ENCODE assay signal across 14 cellular contexts in the genomic region with DNA sequence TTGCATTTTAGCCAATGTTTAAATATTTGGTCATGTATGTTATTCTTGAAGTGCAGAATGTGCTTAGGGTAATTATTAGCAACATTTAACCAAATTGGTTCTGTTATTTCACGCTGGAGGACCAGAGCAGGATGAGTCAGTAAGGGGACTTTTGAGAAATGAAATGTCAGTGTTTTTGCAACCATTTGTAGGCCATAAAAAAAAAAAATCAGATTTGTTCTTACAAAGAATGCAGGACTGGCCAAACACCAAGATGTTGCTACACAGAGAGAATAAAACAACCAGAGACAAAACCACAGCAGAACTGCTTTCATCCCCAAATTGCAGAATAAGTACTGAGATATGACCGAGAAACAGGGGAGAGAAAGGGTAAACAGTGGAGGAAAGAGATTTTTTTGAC.
A peak's percentile ranks its signal among the peaks of the same experiment; 100 is the strongest.
DNase-seq lines count a peak whose midpoint lies in the region; ATAC-seq and TF ChIP-seq lines count a peak whose summit lies in the region.
"Had no signal": no experiment of that assay in that cellular context is flagged by ENCODE, and none has a peak within 500 bp of the region (broad histone marks: within the 10 kb centered on the region; RNA-seq: fewer than 3 reads in every experiment).

No MANE protein-coding gene starts in this region.

- H3K4me1 ChIP-seq in ascending aorta, result peaks cover 0 to 6% of the 10 kb centered on the region in 2 donors
- H3K4me1 ChIP-seq in heart right ventricle, result peaks cover 0 to 14% (median 0%) of the 10 kb centered on the region in 9 donors
- no peaks in the 10 kb centered on the region for H3K4me1 ChIP-seq in upper lobe of right lung

- whole genome bisulfite sequencing in heart right ventricle, 2 donors, result 74 to 81% methylated on average over 2 of the region's 2 CpGs

- H3K27me3 ChIP-seq in ascending aorta (no peaks in the 10 kb centered on the region), heart right ventricle (no peaks in the 10 kb centered on the region), upper lobe of right lung (no peaks in the 10 kb centered on the region)

- TF ChIP-seq CTCF in AG10803 (conservative IDR thresholded peaks at IDR 0.05; ENCODE audit: low read length) (no peak), ascending aorta (IDR thresholded peaks at IDR 0.05) (no peak), heart right ventricle (IDR thresholded peaks at IDR 0.05) (no peak), upper lobe of right lung (IDR thresholded peaks at IDR 0.05) (no peak)

- H3K27ac ChIP-seq in ascending aorta (peak overlapping the region; percentile 0 to 14), heart right ventricle (peak overlapping the region in 1 of 10 donors; percentile 40), upper lobe of right lung (no peak overlapping the region)
- H3K27ac ChIP-seq: C4-2B had no signal

- H3K36me3 ChIP-seq in ascending aorta, result no peaks in the 10 kb centered on the region
- peaks cover 0 to 7% (median 0%) of the 10 kb centered on the region in 9 donors for H3K36me3 ChIP-seq in heart right ventricle
- H3K36me3 ChIP-seq in upper lobe of right lung, result no peaks in the 10 kb centered on the region

- ATAC-seq in heart right ventricle, result peak in 5 of 8 donors; percentile 33 to 84 (median 41)
- ATAC-seq in sciatic nerve, result peak; percentile 92
- ATAC-seq in GM21447 (IDR thresholded peaks at IDR 0.05; ENCODE audit: unreplicated experiment), result no peak
- ATAC-seq in upper lobe of right lung, result no peak
- ATAC-seq: activated CD8-positive, alpha-beta memory T cell treated with anti-CD3 and anti-CD28 coated beads, Interleukin-2, amount 10 ng/mL, durations not matched to agents 7 days and 5 days; naive thymus-derived CD4-positive, alpha-beta T cell had no signal

- H3K4me3 ChIP-seq in AG10803 (ENCODE audit: low read length) (no peak overlapping the region), ascending aorta (peak overlapping the region in 1 of 2 donors; percentile 6), heart right ventricle (no peak overlapping the region), upper lobe of right lung (no peak overlapping the region)

- H3K9me3 ChIP-seq in ascending aorta, result peaks cover 19 to 21% of the 10 kb centered on the region in 2 donors
- H3K9me3 ChIP-seq in heart right ventricle, result peaks cover 0 to 33% (median 16%) of the 10 kb centered on the region in 11 donors
- H3K9me3 ChIP-seq in upper lobe of right lung, result peaks cover 12% of the 10 kb centered on the region

- intact Hi-C loops in ascending aorta (cut with DNase I) (no loop called here), heart right ventricle (cut with DNase I) (no loop called here), sciatic nerve (cut with DNase I) (no loop called here), upper lobe of right lung (cut with DNase I) (no loop called here)

- DNase-seq in AG10803 (ENCODE audit: low read depth) (peak; percentile 97), ascending aorta (ENCODE audit: low spot score in 2 of 2) (peak in 1 of 2 donors; percentile 69), heart right ventricle (peak in 1 of 2 donors; percentile 16), sciatic nerve (ENCODE audit: low spot score) (no peak), GM19238 (ENCODE audit: insufficient read length, low spot score) (no peak), upper lobe of right lung (no peak), NOMO-1 treated with DMSO at 0.1 percent for 48 hours (lab: John Stamatoyannopoulos, UW; ENCODE audit: unreplicated experiment) (no peak)
- DNase-seq: activated CD8-positive, alpha-beta memory T cell treated with anti-CD3 and anti-CD28 coated beads, Interleukin-2, amount 10 ng/mL, durations not matched to agents 7 days and 5 days; naive thymus-derived CD4-positive, alpha-beta T cell; NCI-H1436; stimulated activated CD4-positive, alpha-beta T cell treated with anti-CD3 and anti-CD28 coated beads, Interleukin-4, amount 100 ng/mL, for 4 hours; T-helper 2 cell had no signal

Comparison
In these comparisons a context has a peak if more than half of its experiments do, and no peak if none do; other contexts are left out.
1. ATAC-seq: peak in heart right ventricle (5 of 8) and sciatic nerve (single experiment); none in GM21447 (single experiment) and upper lobe of right lung (single experiment).